Comparison of ENCODE assay signal across 1 cellular context in genomic region chr13:47147784-47148062, GRCh38.
TF ChIP-seq lines count a peak whose summit lies in the region.

No MANE protein-coding gene starts in this region.

TF ChIP-seq in GM12878, 131 proteins besides CTCF, POLR2A, EP300 and RAD21 (continued from another document):
- TF ChIP-seq CUX1 (IDR thresholded peaks at IDR 0.05; ENCODE audit: insufficient replicate concordance, low read depth, low read length) (no peak), SUPT20H (IDR thresholded peaks at IDR 0.05; ENCODE audit: borderline replicate concordance, control insufficient read depth, low read depth, low read length) (no peak), MTA2 (IDR thresholded peaks at IDR 0.05; ENCODE audit: low read depth) (no peak), KAT2A (conservative IDR thresholded peaks at IDR 0.05; ENCODE audit: control insufficient read depth, low read depth, low read length) (no peak), EZH2 (IDR thresholded peaks at IDR 0.05; ENCODE audit: borderline replicate concordance, control insufficient read depth, low read depth, low read length) (no peak), NKRF (conservative IDR thresholded peaks at IDR 0.05) (no peak), JUNB (IDR thresholded peaks at IDR 0.05) (no peak), IRF4 (IDR thresholded peaks at IDR 0.05; ENCODE audit: low read depth, low read length) (no peak), KDM1A (IDR thresholded peaks at IDR 0.05; ENCODE audit: borderline replicate concordance) (no peak), CREB1 (IDR thresholded peaks at IDR 0.05; ENCODE audit: low read depth) (no peak)
